ENCODE assay signal across 21 cellular contexts in genomic region chr7:18916826-18917225, GRCh38.
"Had no signal": no experiment of that assay in that cellular context is flagged by ENCODE, and none has a peak within 500 bp of the region (broad histone marks: within the 10 kb centered on the region; RNA-seq: fewer than 3 reads in every experiment).

No MANE protein-coding gene starts in this region.

- H3K36me3 ChIP-seq: esophagus squamous epithelium, prostate gland, right atrium auricular region, thoracic aorta, tibial nerve, upper lobe of left lung had no signal

- H3K27ac ChIP-seq: esophagus squamous epithelium, prostate gland, right atrium auricular region, thoracic aorta, tibial nerve, upper lobe of left lung had no signal

- H3K9me3 ChIP-seq: prostate gland had no signal

- H3K4me2 ChIP-seq: smooth muscle cell had no signal

- H3K4me1 ChIP-seq: esophagus squamous epithelium, prostate gland, right atrium auricular region, tibial nerve, upper lobe of left lung had no signal

- DNase-seq: cerebellar nuclear complex; cortex of kidney; effector memory CD8-positive, alpha-beta T cell; erythroblast; esophagus squamous epithelium; foreskin melanocyte; head of caudate nucleus; mesendoderm; naive thymus-derived CD8-positive, alpha-beta T cell; nephron progenitor cell; nucleus accumbens; stimulated activated CD4-positive, alpha-beta T cell treated with anti-CD3 and anti-CD28 coated beads, Interleukin-12 subunit alpha, Interleukin-12 subunit beta, amount 100 ng/mL, for 4 hours; stimulated activated CD4-positive, alpha-beta T cell treated with anti-CD3 and anti-CD28 coated beads, Interleukin-2, amount 100 ng/mL, for 24 hours; stimulated activated CD4-positive, alpha-beta T cell treated with anti-CD3 and anti-CD28 coated beads, Interleukin-4, amount 100 ng/mL, for 4 hours; stimulated activated naive CD8-positive, alpha-beta T cell treated with anti-CD3 and anti-CD28 coated beads, Interleukin-15, Interleukin-2, amounts not matched to agents 100 U/mL and 50 U/mL, for 24 hours; upper lobe of left lung had no signal

- H3K4me3 ChIP-seq: esophagus squamous epithelium, prostate gland, right atrium auricular region, smooth muscle cell, thoracic aorta, tibial nerve, upper lobe of left lung had no signal

- H3K27me3 ChIP-seq: esophagus squamous epithelium, right atrium auricular region, tibial nerve, upper lobe of left lung had no signal
